Comparison of ENCODE assay signal across 24 cellular contexts in genomic region chr1:3492545-3493246, GRCh38. TPM values are rescaled to one million over a fixed set of nuclear protein-coding genes. Genes with fewer than 3 reads are reported as not detected.
"Had no signal": no experiment of that assay in that cellular context is flagged by ENCODE, and none has a peak within 500 bp of the region (broad histone marks: within the 10 kb centered on the region; RNA-seq: fewer than 3 reads in every experiment).

No MANE protein-coding gene starts in this region.

- H3K27me3 ChIP-seq: gastrocnemius medialis, neutrophil, pancreas, right lobe of liver, thyroid gland, vagina had no signal

- H3K27ac Mint-ChIP-seq: dendritic cell treated with granulocyte-macrophage colony-stimulating factor and Interleukin-4, amounts not matched to agents 40 ng/mL and 50 ng/mL, for 4 days; endodermal cell; natural killer cell; stimulated activated naive B cell treated with anti-CD40 and anti-IgM and Interleukin-4, amounts not matched to agents 10 μg/mL and 1 μg/mL and 100 μg/mL, for 72 hours; stimulated activated naive CD8-positive, alpha-beta T cell treated with anti-CD3 and anti-CD28 coated beads, Interleukin-15, Interleukin-2, amounts not matched to agents 100 ng/mL and 50 ng/mL, for 24 hours had no signal

- H3K36me3 Mint-ChIP-seq: natural killer cell had no signal

- H3K4me3 ChIP-seq: gastrocnemius medialis, lower lobe of right lung, pancreas, right lobe of liver, thyroid gland, vagina had no signal

- H3K27ac ChIP-seq: epithelial cell of prostate, gastrocnemius medialis, lower lobe of right lung, neutrophil, pancreas, right lobe of liver, thyroid gland, vagina had no signal

- ATAC-seq: gastrocnemius medialis, natural killer cell, right lobe of liver had no signal

- DNase-seq: effector CD8-positive, alpha-beta T cell; endodermal cell; foreskin fibroblast; gastrocnemius medialis; head of caudate nucleus; left ventricle myocardium superior; lower lobe of right lung; natural killer cell; pancreas; retina; right lobe of liver; small intestine; stimulated activated CD4-positive, alpha-beta T cell treated with anti-CD3 and anti-CD28 coated beads, Interleukin-15, amount 100 ng/mL, for 24 hours; stimulated activated CD4-positive, alpha-beta T cell treated with anti-CD3 and anti-CD28 coated beads, Interleukin-2, amount 100 ng/mL, for 48 hours; stimulated activated naive B cell treated with anti-CD40 and anti-IgM and Interleukin-4, amounts not matched to agents 10 μg/mL and 1 μg/mL and 100 μg/mL, for 72 hours; thyroid gland; trophoblast cell had no signal

- H3K4me3 Mint-ChIP-seq: dendritic cell treated with granulocyte-macrophage colony-stimulating factor and Interleukin-4, amounts not matched to agents 40 ng/mL and 50 ng/mL, for 4 days; endodermal cell; natural killer cell; stimulated activated naive B cell treated with anti-CD40 and anti-IgM and Interleukin-4, amounts not matched to agents 10 μg/mL and 1 μg/mL and 100 μg/mL, for 72 hours; stimulated activated naive CD8-positive, alpha-beta T cell treated with anti-CD3 and anti-CD28 coated beads, Interleukin-15, Interleukin-2, amounts not matched to agents 100 ng/mL and 50 ng/mL, for 24 hours had no signal

- FAIRE-seq: keratinocyte, pancreas, small intestine had no signal

- H3K9me3 ChIP-seq: gastrocnemius medialis, lower lobe of right lung, neutrophil, pancreas, right lobe of liver, thyroid gland, vagina had no signal

- H3K4me1 ChIP-seq: pancreas, right lobe of liver, thyroid gland had no signal

- H3K27me3 Mint-ChIP-seq: dendritic cell treated with granulocyte-macrophage colony-stimulating factor and Interleukin-4, amounts not matched to agents 40 ng/mL and 50 ng/mL, for 4 days; stimulated activated naive B cell treated with anti-CD40 and anti-IgM and Interleukin-4, amounts not matched to agents 10 μg/mL and 1 μg/mL and 100 μg/mL, for 72 hours; stimulated activated naive CD8-positive, alpha-beta T cell treated with anti-CD3 and anti-CD28 coated beads, Interleukin-15, Interleukin-2, amounts not matched to agents 100 ng/mL and 50 ng/mL, for 24 hours had no signal

- H3K9me3 Mint-ChIP-seq: natural killer cell had no signal

- H3K4me1 Mint-ChIP-seq: endodermal cell had no signal

- H3K36me3 ChIP-seq: gastrocnemius medialis, pancreas, right lobe of liver, thyroid gland had no signal

RNA-seq across cellular contexts. Expression of gene ARHGEF16, which starts 38.2 kb away (rescaled TPM):
- total RNA-seq: mononuclear cell, natural killer cell had no signal
